Comparison of ENCODE assay signal across 8 cellular contexts in genomic region chr9:129023036-129023907, GRCh38. TPM values are rescaled to one million over a fixed set of nuclear protein-coding genes. Genes with fewer than 3 reads are reported as not detected.
DNase-seq lines count a peak whose midpoint lies in the region; TF ChIP-seq lines count a peak whose summit lies in the region.

No MANE protein-coding gene starts in this region.

- H3K36me3 ChIP-seq in SJCRH30, result no peaks in the 10 kb centered on the region
- H3K36me3 ChIP-seq in prostate gland, result no peaks in the 10 kb centered on the region
- H3K36me3 ChIP-seq in Karpas-422 (ENCODE audit: insufficient read depth, low read length), result no peaks in the 10 kb centered on the region

- H3K4me1 ChIP-seq in SJCRH30, result peaks cover 19% of the 10 kb centered on the region
- H3K4me1 ChIP-seq in prostate gland (replicated peaks), result peaks cover 9% of the 10 kb centered on the region
- peaks cover 17% of the 10 kb centered on the region for H3K4me1 ChIP-seq in Karpas-422 (ENCODE audit: low read length)

- TF ChIP-seq CTCF in foreskin fibroblast (IDR thresholded peaks at IDR 0.05; ENCODE audit: low read depth, low read length), result no peak
- TF ChIP-seq CTCF in prostate gland (IDR thresholded peaks at IDR 0.05), result no peak

- H3K9ac ChIP-seq in Karpas-422 (ENCODE audit: low read length), result no peak overlapping the region

- intact Hi-C loops in prostate gland (cut with DNase I), result no loop called here

- no peak overlapping the region for H2AFZ ChIP-seq in Karpas-422 (ENCODE audit: low read length)

- H3K4me3 ChIP-seq in SJCRH30 (no peak overlapping the region), foreskin fibroblast (ENCODE audit: low read depth in 1 of 2, low read length in 2 of 2) (no peak overlapping the region), prostate gland (no peak overlapping the region), Karpas-422 (ENCODE audit: low read length) (no peak overlapping the region)

- peaks cover 54% of the 10 kb centered on the region for H3K79me2 ChIP-seq in Karpas-422 (ENCODE audit: low read length)

- no peaks in the 10 kb centered on the region for H3K9me3 ChIP-seq in SJCRH30 (replicated peaks)
- no peaks in the 10 kb centered on the region for H3K9me3 ChIP-seq in prostate gland
- no peaks in the 10 kb centered on the region for H3K9me3 ChIP-seq in Karpas-422 (ENCODE audit: low read length)

- TF ChIP-seq POLR2A in prostate gland (IDR thresholded peaks at IDR 0.05), result no peak

- 64% methylated on average over 16 of the region's 16 CpGs for WGBS in prostate gland

- peak overlapping the region; percentile 61 for H3K27ac ChIP-seq in SJCRH30
- no peak overlapping the region for H3K27ac ChIP-seq in prostate gland
- no peak overlapping the region for H3K27ac ChIP-seq in Karpas-422 (ENCODE audit: low read length)

- H3K4me2 ChIP-seq in Karpas-422 (ENCODE audit: low read depth, low read length, poor library complexity, severe bottlenecking), result no peak overlapping the region

- DNase-seq in HCEC 1CT (peak; percentile 87), SJCRH30 (peak; percentile 97), foreskin fibroblast (peak; percentile 87 to 94), smooth muscle cell of the brain vasculature (ENCODE audit: low read depth, low spot score) (peak; percentile 65), prostate gland (ENCODE audit: low spot score) (no peak), superior temporal gyrus (ENCODE audit: extremely low spot score) (no peak), Karpas-422 (no peak), DMS53 treated with DMSO at 0.1 percent for 48 hours (lab: John Stamatoyannopoulos, UW; ENCODE audit: unreplicated experiment) (no peak)

- peaks cover 8% of the 10 kb centered on the region; the same call in 1 of the 2 replicates for H4K20me1 ChIP-seq in Karpas-422 (ENCODE audit: insufficient read depth, low read depth, low read length)

- H3K27me3 ChIP-seq in SJCRH30, result no peaks in the 10 kb centered on the region
- no peaks in the 10 kb centered on the region for H3K27me3 ChIP-seq in prostate gland (replicated peaks; ENCODE audit: insufficient read depth)
- no peaks in the 10 kb centered on the region for H3K27me3 ChIP-seq in Karpas-422 (ENCODE audit: low read length)

- H3K9me2 ChIP-seq in Karpas-422 (replicated peaks; ENCODE audit: insufficient read depth, low read length), result no peaks in the 10 kb centered on the region

RNA-seq across cellular contexts. Expression of gene SH3GLB2, which starts 4.9 kb away (rescaled TPM):
- total RNA-seq in SJCRH30 (2014; rRNA removed; shearing (Covaris generic)), result 21.1 and 26.7 TPM in 2 replicates
- 100 to 1,000 TPM; 113 to 178 TPM for total RNA-seq in prostate gland
- total RNA-seq in Karpas-422 (2014; rRNA removed; shearing (Covaris generic); ENCODE audit: low replicate concordance), result 42.1 and 76.3 TPM in 2 replicates

RNA-seq across cellular contexts. Expression of gene MIGA2, which starts 13.2 kb away (rescaled TPM):
- total RNA-seq in SJCRH30 (2014; rRNA removed; shearing (Covaris generic)), result 28.9 and 32.5 TPM in 2 replicates
- 10 to 100 TPM; 54.5 to 56.5 TPM for total RNA-seq in prostate gland
- 10.2 and 26.4 TPM in 2 replicates for total RNA-seq in Karpas-422 (2014; rRNA removed; shearing (Covaris generic); ENCODE audit: low replicate concordance)

RNA-seq across cellular contexts. Expression of gene DOLPP1, which starts 57.6 kb away (rescaled TPM):
- 39.0 and 42.7 TPM in 2 replicates for total RNA-seq in SJCRH30 (2014; rRNA removed; shearing (Covaris generic))
- total RNA-seq in prostate gland, result 10 to 100 TPM; 13.5 to 24.1 TPM
- total RNA-seq in Karpas-422 (2014; rRNA removed; shearing (Covaris generic); ENCODE audit: low replicate concordance), result 6.7 and 9.1 TPM in 2 replicates

Comparison
In these comparisons a context has a peak if more than half of its experiments do, and no peak if none do; other contexts are left out.
1. DNase-seq: peak in HCEC 1CT (single experiment), SJCRH30 (2 of 2), foreskin fibroblast (2 of 2) and smooth muscle cell of the brain vasculature (single experiment); none in prostate gland (single experiment), superior temporal gyrus (single experiment), Karpas-422 (single experiment) and DMS53 treated with DMSO at 0.1 percent for 48 hours (single experiment).